29 cellular contexts compared by ENCODE assay signal in genomic region chr6:144599615-144600014, GRCh38.
"Had no signal": no experiment of that assay in that cellular context is flagged by ENCODE, and none has a peak within 500 bp of the region (broad histone marks: within the 10 kb centered on the region; RNA-seq: fewer than 3 reads in every experiment).

No MANE protein-coding gene starts in this region.

- H3K4me3 Mint-ChIP-seq: activated CD4-positive, alpha-beta memory T cell treated with anti-CD3 and anti-CD28 coated beads for 36 hours; activated CD4-positive, alpha-beta T cell treated with anti-CD3 and anti-CD28 coated beads for 36 hours; activated CD4-positive, alpha-beta T cell treated with anti-CD3 and anti-CD28 coated beads, Interleukin-2, amount 10 ng/mL, durations not matched to agents 24 days and 14 days; activated CD8-positive, alpha-beta memory T cell treated with anti-CD3 and anti-CD28 coated beads, Interleukin-2, amount 10 ng/mL, durations not matched to agents 7 days and 5 days; activated CD8-positive, alpha-beta T cell treated with anti-CD3 and anti-CD28 coated beads, Interleukin-2, amount 10 ng/mL, durations not matched to agents 7 days and 5 days; activated naive CD4-positive, alpha-beta T cell treated with anti-CD3 and anti-CD28 coated beads for 36 hours; activated naive CD4-positive, alpha-beta T cell treated with anti-CD3 and anti-CD28 coated beads, Interleukin-2, amount 50 U/mL, for 24 hours; activated naive CD8-positive, alpha-beta T cell treated with anti-CD3 and anti-CD28 coated beads, Interleukin-2, amount 10 ng/mL, durations not matched to agents 7 days and 5 days; activated T-helper 1 cell treated with anti-CD3 and anti-CD28 coated beads, Interleukin-12 subunit alpha, Interleukin-12 subunit beta, Interleukin-2, Interleukin-4 antibody, amounts not matched to agents 30 ng/mL and 10 ng/mL and 1 ng/mL, durations not matched to agents 14 hours and 24 hours and 36 hours had no signal

- H3K27ac Mint-ChIP-seq: activated CD4-positive, alpha-beta memory T cell treated with anti-CD3 and anti-CD28 coated beads for 36 hours; activated CD4-positive, alpha-beta T cell treated with anti-CD3 and anti-CD28 coated beads for 36 hours; activated CD8-positive, alpha-beta memory T cell treated with anti-CD3 and anti-CD28 coated beads, Interleukin-2, amount 10 ng/mL, durations not matched to agents 7 days and 5 days; activated CD8-positive, alpha-beta T cell treated with anti-CD3 and anti-CD28 coated beads, Interleukin-2, amount 10 ng/mL, durations not matched to agents 7 days and 5 days; activated naive CD4-positive, alpha-beta T cell treated with anti-CD3 and anti-CD28 coated beads for 36 hours; activated naive CD4-positive, alpha-beta T cell treated with anti-CD3 and anti-CD28 coated beads, Interleukin-2, amount 50 U/mL, for 24 hours; activated naive CD8-positive, alpha-beta T cell treated with anti-CD3 and anti-CD28 coated beads, Interleukin-2, amount 10 ng/mL, durations not matched to agents 7 days and 5 days; activated T-helper 1 cell treated with anti-CD3 and anti-CD28 coated beads, Interleukin-12 subunit alpha, Interleukin-12 subunit beta, Interleukin-2, Interleukin-4 antibody, amounts not matched to agents 30 ng/mL and 10 ng/mL and 1 ng/mL, durations not matched to agents 14 hours and 24 hours and 36 hours; activated T-helper 2 cell treated with anti-CD3 and anti-CD28 coated beads, Interferon-gamma antibody, Interleukin-2, Interleukin-4, amounts not matched to agents 10 μg/mL and 5 μg/mL and 100 μg/mL, durations not matched to agents 14 hours and 24 hours and 36 hours had no signal

- DNase-seq: activated CD4-positive, alpha-beta memory T cell treated with anti-CD3 and anti-CD28 coated beads for 36 hours; activated CD4-positive, alpha-beta T cell treated with anti-CD3 and anti-CD28 coated beads for 36 hours; activated CD4-positive, alpha-beta T cell treated with anti-CD3 and anti-CD28 coated beads, Interleukin-2, amount 10 ng/mL, durations not matched to agents 24 days and 14 days; activated CD4-positive, CD25-positive, alpha-beta regulatory T cell; activated CD4-positive, CD25-positive, alpha-beta regulatory T cell treated with anti-CD3 and anti-CD28 coated beads, Interleukin-2, amount 50 U/mL, for 72 hours; activated CD8-positive, alpha-beta memory T cell treated with anti-CD3 and anti-CD28 coated beads, Interleukin-2, amount 10 ng/mL, durations not matched to agents 7 days and 5 days; activated CD8-positive, alpha-beta memory T cell treated with anti-CD3 and anti-CD28 coated beads, Interleukin-2, amount 50 U/mL, for 4 hours; activated CD8-positive, alpha-beta T cell treated with anti-CD3 and anti-CD28 coated beads, Interleukin-2, amount 10 ng/mL, durations not matched to agents 7 days and 5 days; activated effector memory CD4-positive, alpha-beta T cell treated with anti-CD3 and anti-CD28 coated beads, Interleukin-2, amount 50 U/mL, for 16 hours; activated naive CD4-positive, alpha-beta T cell treated with anti-CD3 and anti-CD28 coated beads for 36 hours; activated naive CD8-positive, alpha-beta T cell treated with anti-CD3 and anti-CD28 coated beads, Interleukin-2, amount 10 ng/mL, durations not matched to agents 7 days and 5 days; activated T-cell treated with anti-CD3 and anti-CD28 coated beads, Interleukin-2, amount 50 U/mL, for 1 hour; activated T-cell treated with anti-CD3 and anti-CD28 coated beads, Interleukin-2, amount 50 U/mL, for 48 hours; amniotic stem cell; anterior cingulate cortex; brain microvascular endothelial cell; caudate nucleus; colonic mucosa; effector CD8-positive, alpha-beta T cell; esophagus squamous epithelium; foreskin melanocyte; T-helper 2 cell had no signal

- ATAC-seq: activated CD4-positive, alpha-beta T cell treated with anti-CD3 and anti-CD28 coated beads for 36 hours; activated CD8-positive, alpha-beta memory T cell treated with anti-CD3 and anti-CD28 coated beads, Interleukin-2, amount 10 ng/mL, durations not matched to agents 7 days and 5 days; activated CD8-positive, alpha-beta T cell treated with anti-CD3 and anti-CD28 coated beads, Interleukin-2, amount 10 ng/mL, durations not matched to agents 7 days and 5 days; gastroesophageal sphincter had no signal

- H3K27me3 Mint-ChIP-seq: activated CD4-positive, alpha-beta memory T cell treated with anti-CD3 and anti-CD28 coated beads for 36 hours; activated CD4-positive, alpha-beta T cell treated with anti-CD3 and anti-CD28 coated beads for 36 hours; activated CD4-positive, alpha-beta T cell treated with anti-CD3 and anti-CD28 coated beads, Interleukin-2, amount 10 ng/mL, durations not matched to agents 24 days and 14 days; activated CD8-positive, alpha-beta memory T cell treated with anti-CD3 and anti-CD28 coated beads, Interleukin-2, amount 10 ng/mL, durations not matched to agents 7 days and 5 days; activated naive CD4-positive, alpha-beta T cell treated with anti-CD3 and anti-CD28 coated beads, Interleukin-2, amount 50 U/mL, for 24 hours; activated naive CD8-positive, alpha-beta T cell treated with anti-CD3 and anti-CD28 coated beads, Interleukin-2, amount 10 ng/mL, durations not matched to agents 7 days and 5 days had no signal

- FAIRE-seq: astrocyte, endometrium, endothelial cell of umbilical vein had no signal
